Comparison of ENCODE assay signal across 10 cellular contexts in genomic region chr3:72163809-72164634, GRCh38.
DNase-seq lines count a peak whose midpoint lies in the region; ATAC-seq and TF ChIP-seq lines count a peak whose summit lies in the region.
"Had no signal": no experiment of that assay in that cellular context is flagged by ENCODE, and none has a peak within 500 bp of the region (broad histone marks: within the 10 kb centered on the region; RNA-seq: fewer than 3 reads in every experiment).

No MANE protein-coding gene starts in this region.

- H3K9me3 ChIP-seq in DOHH2 (ENCODE audit: control insufficient read depth, insufficient read depth, low read length) (no peaks in the 10 kb centered on the region), OCI-LY3 (ENCODE audit: insufficient read depth, low read length) (no peaks in the 10 kb centered on the region), stomach (no peaks in the 10 kb centered on the region)

- peaks cover 35% of the 10 kb centered on the region for H3F3A ChIP-seq in DOHH2 (ENCODE audit: control insufficient read depth, insufficient read depth)

- H3K4me2 ChIP-seq in DOHH2 (ENCODE audit: low read length) (peak overlapping the region; percentile 99), OCI-LY3 (ENCODE audit: low read length) (peak overlapping the region; percentile 48)

- ATAC-seq in GM19438 (IDR thresholded peaks at IDR 0.05; ENCODE audit: low read depth, unreplicated experiment), result peak; percentile 91
- ATAC-seq in HG03066 (IDR thresholded peaks at IDR 0.05; ENCODE audit: low read depth, unreplicated experiment), result peak; percentile 93
- ATAC-seq: heart right ventricle had no signal

- no peaks in the 10 kb centered on the region for H3K9me2 ChIP-seq in DOHH2 (replicated peaks; ENCODE audit: control insufficient read depth, low read length)

- intact Hi-C loops in stomach (cut with DNase I; ENCODE audit: low total_unique reads), result no loop called here

- peak overlapping the region; percentile 100 for H3K27ac ChIP-seq in DOHH2 (ENCODE audit: low read depth, low read length)
- no peak overlapping the region for H3K27ac ChIP-seq in OCI-LY3 (ENCODE audit: low read length)
- no peak overlapping the region for H3K27ac ChIP-seq in stomach
- H3K27ac ChIP-seq: heart right ventricle, SK-N-MC had no signal

- no peak for TF ChIP-seq POLR2A in stomach (IDR thresholded peaks at IDR 0.05)

- no peak for TF ChIP-seq EP300 in stomach (IDR thresholded peaks at IDR 0.05)

- H3K27me3 ChIP-seq in DOHH2 (ENCODE audit: control insufficient read depth, low read length) (no peaks in the 10 kb centered on the region), OCI-LY3 (ENCODE audit: low read depth, low read length) (peaks cover 90% of the 10 kb centered on the region), stomach (no peaks in the 10 kb centered on the region)

- peaks cover 83% of the 10 kb centered on the region for H3K79me2 ChIP-seq in DOHH2 (ENCODE audit: control insufficient read depth, low read length)
- H3K79me2 ChIP-seq in OCI-LY3 (ENCODE audit: low read length), result no peaks in the 10 kb centered on the region

- no peak overlapping the region for H2AFZ ChIP-seq in OCI-LY3 (ENCODE audit: low read depth, low read length)

- 88 to 96% (median 92%) methylated on average over 7 of the region's 7 CpGs for WGBS in stomach, 5 donors

- TF ChIP-seq CTCF in DOHH2 (IDR thresholded peaks at IDR 0.05; ENCODE audit: low read depth, low read length, poor library complexity, severe bottlenecking) (no peak), OCI-LY3 (IDR thresholded peaks at IDR 0.05; ENCODE audit: low read depth, low read length) (no peak), stomach (IDR thresholded peaks at IDR 0.05) (no peak)

- H4K20me1 ChIP-seq in DOHH2 (ENCODE audit: control insufficient read depth, insufficient read depth, low read depth, low read length) (no peaks in the 10 kb centered on the region), OCI-LY3 (ENCODE audit: insufficient read depth, low read length) (peaks cover 65% of the 10 kb centered on the region)

- H3K4me1 ChIP-seq in DOHH2 (ENCODE audit: control insufficient read depth, low read length) (peaks cover 84% of the 10 kb centered on the region), OCI-LY3 (ENCODE audit: low read length) (peaks cover 15% of the 10 kb centered on the region), stomach (peaks cover 0 to 12% (median 5%) of the 10 kb centered on the region in 4 donors)

- H3K4me3 ChIP-seq in DOHH2 (ENCODE audit: low read length) (peak overlapping the region; percentile 78), OCI-LY3 (ENCODE audit: low read length) (peak overlapping the region; percentile 5; the same call in 1 of the 2 replicates), stomach (no peak overlapping the region)
- H3K4me3 ChIP-seq: heart right ventricle, SK-N-MC had no signal

- H3K36me3 ChIP-seq in DOHH2 (ENCODE audit: control insufficient read depth, low read length) (peaks cover 77% of the 10 kb centered on the region), OCI-LY3 (replicated peaks; ENCODE audit: low read depth, low read length) (no peaks in the 10 kb centered on the region), stomach (no peaks in the 10 kb centered on the region)
- H3K36me3 ChIP-seq: heart right ventricle had no signal

- no peak overlapping the region for H3K9ac ChIP-seq in OCI-LY3 (ENCODE audit: low read length)

- DNase-seq in SW 1271 (lab: John Stamatoyannopoulos, UW) (no peak), NCI-H82 treated with DMSO at 0.1 percent for 48 hours (lab: John Stamatoyannopoulos, UW; ENCODE audit: unreplicated experiment) (no peak), H4 (ENCODE audit: low spot score) (no peak), stomach (no peak)
- DNase-seq: heart right ventricle had no signal

Comparison
In these comparisons a context has a peak if more than half of its experiments do, and no peak if none do; other contexts are left out.
1. H3K4me3 ChIP-seq: peak in DOHH2 (single experiment) and OCI-LY3 (single experiment); none in stomach (0 of 4).